1 cellular context compared by ENCODE assay signal in the genomic region with DNA sequence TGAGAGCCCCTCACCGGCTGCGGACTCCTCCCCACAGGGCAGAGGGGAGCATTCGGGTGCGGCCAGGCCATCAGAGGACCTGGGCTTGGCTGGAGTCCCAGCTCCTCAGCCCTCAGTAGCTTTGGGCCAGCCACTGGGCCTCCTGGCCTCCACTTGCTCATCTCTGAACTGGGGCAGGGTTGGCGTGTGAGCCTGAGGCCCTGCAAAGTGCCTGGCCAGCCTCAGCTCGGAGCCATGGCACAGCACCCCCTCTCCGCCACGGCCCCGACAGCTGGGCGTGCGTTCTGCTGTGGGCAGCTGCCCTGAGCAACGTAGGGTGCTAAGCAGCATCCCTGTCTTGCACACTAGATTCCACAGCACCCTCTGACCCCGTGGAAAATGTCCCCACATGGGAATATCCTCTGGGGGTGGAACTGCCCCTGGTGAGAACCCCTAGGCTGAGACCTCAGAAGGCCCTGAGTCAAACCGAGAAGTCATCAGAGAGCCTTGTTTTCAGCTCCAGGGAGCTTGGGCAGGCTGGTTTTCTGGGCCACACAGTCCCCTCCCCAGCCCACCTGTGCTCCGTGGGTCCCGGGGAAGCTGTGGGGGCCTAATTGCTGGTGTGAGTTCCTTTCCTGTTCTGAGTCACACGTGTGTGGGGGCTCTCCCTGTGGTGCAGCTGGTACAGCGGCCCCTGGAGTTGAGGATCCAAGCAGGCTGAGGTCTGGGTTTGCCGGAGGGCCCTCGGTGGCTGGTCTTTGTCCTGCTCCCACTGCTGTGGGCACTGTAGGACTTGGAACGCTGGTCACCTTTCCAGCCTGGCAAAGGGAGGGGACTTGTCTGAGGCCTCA.
TF ChIP-seq lines count a peak whose summit lies in the region.

No MANE protein-coding gene starts in this region.

TF ChIP-seq in GM12878, 131 proteins besides CTCF, POLR2A, EP300 and RAD21 (continues in another document):
- TF ChIP-seq, protein P1, sequence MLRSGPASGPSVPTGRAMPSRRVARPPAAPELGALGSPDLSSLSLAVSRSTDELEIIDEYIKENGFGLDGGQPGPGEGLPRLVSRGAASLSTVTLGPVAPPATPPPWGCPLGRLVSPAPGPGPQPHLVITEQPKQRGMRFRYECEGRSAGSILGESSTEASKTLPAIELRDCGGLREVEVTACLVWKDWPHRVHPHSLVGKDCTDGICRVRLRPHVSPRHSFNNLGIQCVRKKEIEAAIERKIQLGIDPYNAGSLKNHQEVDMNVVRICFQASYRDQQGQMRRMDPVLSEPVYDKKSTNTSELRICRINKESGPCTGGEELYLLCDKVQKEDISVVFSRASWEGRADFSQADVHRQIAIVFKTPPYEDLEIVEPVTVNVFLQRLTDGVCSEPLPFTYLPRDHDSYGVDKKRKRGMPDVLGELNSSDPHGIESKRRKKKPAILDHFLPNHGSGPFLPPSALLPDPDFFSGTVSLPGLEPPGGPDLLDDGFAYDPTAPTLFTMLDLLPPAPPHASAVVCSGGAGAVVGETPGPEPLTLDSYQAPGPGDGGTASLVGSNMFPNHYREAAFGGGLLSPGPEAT (IDR thresholded peaks at IDR 0.05; ENCODE audit: low read depth), result peak; percentile 96
- TF ChIP-seq RFX5 (IDR thresholded peaks at IDR 0.05; ENCODE audit: low read depth, low read length) (no peak; the same call in 1 of the 2 replicates), SIX5 (IDR thresholded peaks at IDR 0.05; ENCODE audit: low read depth, low read length, severe bottlenecking) (no peak), SUZ12 (IDR thresholded peaks at IDR 0.05; ENCODE audit: unreplicated experiment) (no peak), JUND (IDR thresholded peaks at IDR 0.05; ENCODE audit: low read depth, low read length) (peak; percentile 97), BRCA1 (IDR thresholded peaks at IDR 0.05; ENCODE audit: low read depth, low read length) (no peak), ZBED1 (IDR thresholded peaks at IDR 0.05; ENCODE audit: borderline replicate concordance) (peak; percentile 85; the same call in 1 of the 2 replicates), TCF7 (IDR thresholded peaks at IDR 0.05; ENCODE audit: borderline replicate concordance) (no peak), BHLHE40 (IDR thresholded peaks at IDR 0.05; ENCODE audit: borderline replicate concordance in 1 of 2, low read depth in 2 of 2, low read length in 1 of 2) (peak; percentile 92 to 93), NR2C1 (IDR thresholded peaks at IDR 0.05) (peak; percentile 64), ZNF622 (IDR thresholded peaks at IDR 0.05) (no peak), RCOR1 (conservative IDR thresholded peaks at IDR 0.05; ENCODE audit: low read depth, low read length) (0 out of 2 replicates have a peak, but pooled peaks have one; percentile 53), POLR2AphosphoS2 (IDR thresholded peaks at IDR 0.05; ENCODE audit: low read depth, low read length) (no peak), NBN (IDR thresholded peaks at IDR 0.05) (peak; percentile 98), MEF2B (IDR thresholded peaks at IDR 0.05; ENCODE audit: partially characterized antibody, poor library complexity, severe bottlenecking) (peak; percentile 98), PML (IDR thresholded peaks at IDR 0.05; ENCODE audit: low read length) (no peak), ZNF384 (IDR thresholded peaks at IDR 0.05; ENCODE audit: borderline replicate concordance, low read depth, low read length) (peak; percentile 25; the same call in 1 of the 2 replicates), ETV6 (conservative IDR thresholded peaks at IDR 0.05 in 1 of 2, IDR thresholded peaks at IDR 0.05 in 1 of 2; ENCODE audit: borderline replicate concordance in 1 of 2, low read depth in 1 of 2) (peak in 1 of 2 experiments; percentile 100; a peak in 2 of 4 replicates), HCFC1 (IDR thresholded peaks at IDR 0.05; ENCODE audit: low read length) (no peak), ZZZ3 (IDR thresholded peaks at IDR 0.05; ENCODE audit: control insufficient read depth, insufficient read length, low read depth) (no peak), ZNF207 (IDR thresholded peaks at IDR 0.05; ENCODE audit: borderline replicate concordance) (0 out of 2 replicates have a peak, but pooled peaks have one; percentile 24), SIN3A (IDR thresholded peaks at IDR 0.05; ENCODE audit: low read depth, low read length) (0 out of 2 replicates have a peak, but pooled peaks have one; percentile 44), GATAD2B (conservative IDR thresholded peaks at IDR 0.05; ENCODE audit: low read depth) (peak; percentile 100), IKZF2 (IDR thresholded peaks at IDR 0.05) (peak; percentile 99), EGR1 (IDR thresholded peaks at IDR 0.05; ENCODE audit: borderline replicate concordance in 1 of 2, low read depth in 2 of 2, low read length in 2 of 2) (peak in 1 of 2 experiments; percentile 90; a peak in 2 of 3 replicates), STAT3 (IDR thresholded peaks at IDR 0.05; ENCODE audit: low read depth, low read length) (peak; percentile 81; the same call in 1 of the 2 replicates), POU2F2 (IDR thresholded peaks at IDR 0.05; ENCODE audit: borderline replicate concordance, low read depth, low read length) (peak; percentile 87), RB1 (IDR thresholded peaks at IDR 0.05; ENCODE audit: borderline replicate concordance) (peak; percentile 68; the same call in 1 of the 2 replicates), SRF (IDR thresholded peaks at IDR 0.05; ENCODE audit: low read depth in 2 of 2, low read length in 2 of 2) (peak in 1 of 2 experiments; percentile 78; a peak in 2 of 4 replicates), TARDBP (IDR thresholded peaks at IDR 0.05; ENCODE audit: borderline replicate concordance) (peak; percentile 84), MXI1 (IDR thresholded peaks at IDR 0.05; ENCODE audit: low read depth, low read length) (peak; percentile 80), ZNF217 (IDR thresholded peaks at IDR 0.05) (no peak; the same call in 1 of the 2 replicates), KLF5 (IDR thresholded peaks at IDR 0.05; ENCODE audit: partially characterized antibody) (peak; percentile 86), SPI1 (IDR thresholded peaks at IDR 0.05; ENCODE audit: borderline replicate concordance, insufficient read depth, low read depth, low read length) (peak; percentile 83)
- TF ChIP-seq, protein P2, sequence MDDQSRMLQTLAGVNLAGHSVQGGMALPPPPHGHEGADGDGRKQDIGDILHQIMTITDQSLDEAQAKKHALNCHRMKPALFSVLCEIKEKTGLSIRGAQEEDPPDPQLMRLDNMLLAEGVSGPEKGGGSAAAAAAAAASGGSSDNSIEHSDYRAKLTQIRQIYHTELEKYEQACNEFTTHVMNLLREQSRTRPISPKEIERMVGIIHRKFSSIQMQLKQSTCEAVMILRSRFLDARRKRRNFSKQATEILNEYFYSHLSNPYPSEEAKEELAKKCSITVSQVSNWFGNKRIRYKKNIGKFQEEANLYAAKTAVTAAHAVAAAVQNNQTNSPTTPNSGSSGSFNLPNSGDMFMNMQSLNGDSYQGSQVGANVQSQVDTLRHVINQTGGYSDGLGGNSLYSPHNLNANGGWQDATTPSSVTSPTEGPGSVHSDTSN (IDR thresholded peaks at IDR 0.05; ENCODE audit: insufficient replicate concordance, low read depth, low read length), result peak; percentile 23
- TF ChIP-seq, protein P3, sequence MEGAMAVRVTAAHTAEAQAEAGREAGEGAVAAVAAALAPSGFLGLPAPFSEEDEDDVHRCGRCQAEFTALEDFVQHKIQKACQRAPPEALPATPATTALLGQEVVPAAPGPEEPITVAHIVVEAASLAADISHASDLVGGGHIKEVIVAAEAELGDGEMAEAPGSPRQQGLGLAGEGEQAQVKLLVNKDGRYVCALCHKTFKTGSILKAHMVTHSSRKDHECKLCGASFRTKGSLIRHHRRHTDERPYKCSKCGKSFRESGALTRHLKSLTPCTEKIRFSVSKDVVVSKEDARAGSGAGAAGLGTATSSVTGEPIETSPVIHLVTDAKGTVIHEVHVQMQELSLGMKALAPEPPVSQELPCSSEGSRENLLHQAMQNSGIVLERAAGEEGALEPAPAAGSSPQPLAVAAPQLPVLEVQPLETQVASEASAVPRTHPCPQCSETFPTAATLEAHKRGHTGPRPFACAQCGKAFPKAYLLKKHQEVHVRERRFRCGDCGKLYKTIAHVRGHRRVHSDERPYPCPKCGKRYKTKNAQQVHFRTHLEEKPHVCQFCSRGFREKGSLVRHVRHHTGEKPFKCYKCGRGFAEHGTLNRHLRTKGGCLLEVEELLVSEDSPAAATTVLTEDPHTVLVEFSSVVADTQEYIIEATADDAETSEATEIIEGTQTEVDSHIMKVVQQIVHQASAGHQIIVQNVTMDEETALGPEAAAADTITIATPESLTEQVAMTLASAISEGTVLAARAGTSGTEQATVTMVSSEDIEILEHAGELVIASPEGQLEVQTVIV (IDR thresholded peaks at IDR 0.05; ENCODE audit: borderline replicate concordance, partially characterized antibody), result no peak
- TF ChIP-seq, protein P4, sequence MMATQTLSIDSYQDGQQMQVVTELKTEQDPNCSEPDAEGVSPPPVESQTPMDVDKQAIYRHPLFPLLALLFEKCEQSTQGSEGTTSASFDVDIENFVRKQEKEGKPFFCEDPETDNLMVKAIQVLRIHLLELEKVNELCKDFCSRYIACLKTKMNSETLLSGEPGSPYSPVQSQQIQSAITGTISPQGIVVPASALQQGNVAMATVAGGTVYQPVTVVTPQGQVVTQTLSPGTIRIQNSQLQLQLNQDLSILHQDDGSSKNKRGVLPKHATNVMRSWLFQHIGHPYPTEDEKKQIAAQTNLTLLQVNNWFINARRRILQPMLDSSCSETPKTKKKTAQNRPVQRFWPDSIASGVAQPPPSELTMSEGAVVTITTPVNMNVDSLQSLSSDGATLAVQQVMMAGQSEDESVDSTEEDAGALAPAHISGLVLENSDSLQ (IDR thresholded peaks at IDR 0.05), result no peak
- TF ChIP-seq, protein P5, sequence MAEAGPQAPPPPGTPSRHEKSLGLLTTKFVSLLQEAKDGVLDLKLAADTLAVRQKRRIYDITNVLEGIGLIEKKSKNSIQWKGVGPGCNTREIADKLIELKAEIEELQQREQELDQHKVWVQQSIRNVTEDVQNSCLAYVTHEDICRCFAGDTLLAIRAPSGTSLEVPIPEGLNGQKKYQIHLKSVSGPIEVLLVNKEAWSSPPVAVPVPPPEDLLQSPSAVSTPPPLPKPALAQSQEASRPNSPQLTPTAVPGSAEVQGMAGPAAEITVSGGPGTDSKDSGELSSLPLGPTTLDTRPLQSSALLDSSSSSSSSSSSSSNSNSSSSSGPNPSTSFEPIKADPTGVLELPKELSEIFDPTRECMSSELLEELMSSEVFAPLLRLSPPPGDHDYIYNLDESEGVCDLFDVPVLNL (IDR thresholded peaks at IDR 0.05; ENCODE audit: low read depth, low read length), result 0 out of 2 replicates have a peak, but pooled peaks have one; percentile 24
- TF ChIP-seq, protein P6, sequence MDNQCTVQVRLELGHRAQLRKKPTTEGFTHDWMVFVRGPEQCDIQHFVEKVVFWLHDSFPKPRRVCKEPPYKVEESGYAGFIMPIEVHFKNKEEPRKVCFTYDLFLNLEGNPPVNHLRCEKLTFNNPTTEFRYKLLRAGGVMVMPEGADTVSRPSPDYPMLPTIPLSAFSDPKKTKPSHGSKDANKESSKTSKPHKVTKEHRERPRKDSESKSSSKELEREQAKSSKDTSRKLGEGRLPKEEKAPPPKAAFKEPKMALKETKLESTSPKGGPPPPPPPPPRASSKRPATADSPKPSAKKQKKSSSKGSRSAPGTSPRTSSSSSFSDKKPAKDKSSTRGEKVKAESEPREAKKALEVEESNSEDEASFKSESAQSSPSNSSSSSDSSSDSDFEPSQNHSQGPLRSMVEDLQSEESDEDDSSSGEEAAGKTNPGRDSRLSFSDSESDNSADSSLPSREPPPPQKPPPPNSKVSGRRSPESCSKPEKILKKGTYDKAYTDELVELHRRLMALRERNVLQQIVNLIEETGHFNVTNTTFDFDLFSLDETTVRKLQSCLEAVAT (IDR thresholded peaks at IDR 0.05), result peak; percentile 72; the same call in 1 of the 2 replicates
- TF ChIP-seq, protein P7, sequence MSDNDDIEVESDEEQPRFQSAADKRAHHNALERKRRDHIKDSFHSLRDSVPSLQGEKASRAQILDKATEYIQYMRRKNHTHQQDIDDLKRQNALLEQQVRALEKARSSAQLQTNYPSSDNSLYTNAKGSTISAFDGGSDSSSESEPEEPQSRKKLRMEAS (IDR thresholded peaks at IDR 0.05; ENCODE audit: low read depth, low read length), result peak; percentile 44; the same call in 1 of the 2 replicates
- TF ChIP-seq, protein P8, sequence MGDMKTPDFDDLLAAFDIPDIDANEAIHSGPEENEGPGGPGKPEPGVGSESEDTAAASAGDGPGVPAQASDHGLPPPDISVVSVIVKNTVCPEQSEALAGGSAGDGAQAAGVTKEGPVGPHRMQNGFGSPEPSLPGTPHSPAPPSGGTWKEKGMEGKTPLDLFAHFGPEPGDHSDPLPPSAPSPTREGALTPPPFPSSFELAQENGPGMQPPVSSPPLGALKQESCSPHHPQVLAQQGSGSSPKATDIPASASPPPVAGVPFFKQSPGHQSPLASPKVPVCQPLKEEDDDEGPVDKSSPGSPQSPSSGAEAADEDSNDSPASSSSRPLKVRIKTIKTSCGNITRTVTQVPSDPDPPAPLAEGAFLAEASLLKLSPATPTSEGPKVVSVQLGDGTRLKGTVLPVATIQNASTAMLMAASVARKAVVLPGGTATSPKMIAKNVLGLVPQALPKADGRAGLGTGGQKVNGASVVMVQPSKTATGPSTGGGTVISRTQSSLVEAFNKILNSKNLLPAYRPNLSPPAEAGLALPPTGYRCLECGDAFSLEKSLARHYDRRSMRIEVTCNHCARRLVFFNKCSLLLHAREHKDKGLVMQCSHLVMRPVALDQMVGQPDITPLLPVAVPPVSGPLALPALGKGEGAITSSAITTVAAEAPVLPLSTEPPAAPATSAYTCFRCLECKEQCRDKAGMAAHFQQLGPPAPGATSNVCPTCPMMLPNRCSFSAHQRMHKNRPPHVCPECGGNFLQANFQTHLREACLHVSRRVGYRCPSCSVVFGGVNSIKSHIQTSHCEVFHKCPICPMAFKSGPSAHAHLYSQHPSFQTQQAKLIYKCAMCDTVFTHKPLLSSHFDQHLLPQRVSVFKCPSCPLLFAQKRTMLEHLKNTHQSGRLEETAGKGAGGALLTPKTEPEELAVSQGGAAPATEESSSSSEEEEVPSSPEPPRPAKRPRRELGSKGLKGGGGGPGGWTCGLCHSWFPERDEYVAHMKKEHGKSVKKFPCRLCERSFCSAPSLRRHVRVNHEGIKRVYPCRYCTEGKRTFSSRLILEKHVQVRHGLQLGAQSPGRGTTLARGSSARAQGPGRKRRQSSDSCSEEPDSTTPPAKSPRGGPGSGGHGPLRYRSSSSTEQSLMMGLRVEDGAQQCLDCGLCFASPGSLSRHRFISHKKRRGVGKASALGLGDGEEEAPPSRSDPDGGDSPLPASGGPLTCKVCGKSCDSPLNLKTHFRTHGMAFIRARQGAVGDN (IDR thresholded peaks at IDR 0.05), result peak; percentile 87
- TF ChIP-seq, protein P9, sequence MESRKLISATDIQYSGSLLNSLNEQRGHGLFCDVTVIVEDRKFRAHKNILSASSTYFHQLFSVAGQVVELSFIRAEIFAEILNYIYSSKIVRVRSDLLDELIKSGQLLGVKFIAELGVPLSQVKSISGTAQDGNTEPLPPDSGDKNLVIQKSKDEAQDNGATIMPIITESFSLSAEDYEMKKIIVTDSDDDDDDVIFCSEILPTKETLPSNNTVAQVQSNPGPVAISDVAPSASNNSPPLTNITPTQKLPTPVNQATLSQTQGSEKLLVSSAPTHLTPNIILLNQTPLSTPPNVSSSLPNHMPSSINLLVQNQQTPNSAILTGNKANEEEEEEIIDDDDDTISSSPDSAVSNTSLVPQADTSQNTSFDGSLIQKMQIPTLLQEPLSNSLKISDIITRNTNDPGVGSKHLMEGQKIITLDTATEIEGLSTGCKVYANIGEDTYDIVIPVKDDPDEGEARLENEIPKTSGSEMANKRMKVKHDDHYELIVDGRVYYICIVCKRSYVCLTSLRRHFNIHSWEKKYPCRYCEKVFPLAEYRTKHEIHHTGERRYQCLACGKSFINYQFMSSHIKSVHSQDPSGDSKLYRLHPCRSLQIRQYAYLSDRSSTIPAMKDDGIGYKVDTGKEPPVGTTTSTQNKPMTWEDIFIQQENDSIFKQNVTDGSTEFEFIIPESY (IDR thresholded peaks at IDR 0.05), result no peak
